9 cellular contexts compared by ENCODE assay signal in genomic region chr5:139138790-139139189, GRCh38. TPM values are rescaled to one million over a fixed set of nuclear protein-coding genes. Genes with fewer than 3 reads are reported as not detected.
DNase-seq lines count a peak whose midpoint lies in the region; ATAC-seq and TF ChIP-seq lines count a peak whose summit lies in the region.
"Had no signal": no experiment of that assay in that cellular context is flagged by ENCODE, and none has a peak within 500 bp of the region (broad histone marks: within the 10 kb centered on the region; RNA-seq: fewer than 3 reads in every experiment).

No MANE protein-coding gene starts in this region.

- H3K4me3 ChIP-seq in thyroid gland (replicated peaks in 1 of 3): no peak overlapping the region

- DNase-seq in DMS153 (lab: John Stamatoyannopoulos, UW): peak; percentile 52
- no peak for DNase-seq in DMS153 treated with DMSO at 0.1 percent for 48 hours (lab: John Stamatoyannopoulos, UW; ENCODE audit: unreplicated experiment)
- peak; percentile 54 for DNase-seq in left ventricle myocardium superior
- DNase-seq in thyroid gland: peak; percentile 73 to 77
- DNase-seq in epidermal melanocyte (ENCODE audit: insufficient read length, low spot score): no peak
- no peak for DNase-seq in effector CD4-positive, alpha-beta T cell
- DNase-seq: naive thymus-derived CD4-positive, alpha-beta T cell had no signal

- H3K9me3 ChIP-seq in thyroid gland: no peaks in the 10 kb centered on the region

- H3K27ac ChIP-seq in thyroid gland: peak overlapping the region in 2 of 3 donors; percentile 5 to 81

- intact Hi-C loops in left ventricle myocardium superior (cut with micrococcal nuclease) (no loop called here), thyroid gland (cut with DNase I) (no loop called here)

- TF ChIP-seq CTCF in thyroid gland (IDR thresholded peaks at IDR 0.05): no peak

- TF ChIP-seq POLR2A in thyroid gland (IDR thresholded peaks at IDR 0.05): no peak

- no peaks in the 10 kb centered on the region for H3K27me3 ChIP-seq in thyroid gland

- ATAC-seq in SK-N-SH treated with all-trans-retinoic acid at 6 μM for 48 hours: peak; percentile 87
- ATAC-seq in left ventricle myocardium superior: peak; percentile 85
- ATAC-seq in HG03432 (IDR thresholded peaks at IDR 0.05; ENCODE audit: unreplicated experiment): no peak
- ATAC-seq: naive thymus-derived CD4-positive, alpha-beta T cell had no signal

- WGBS in thyroid gland, 2 donors: 28 to 41% methylated on average over 4 of the region's 4 CpGs

- H3K36me3 ChIP-seq in thyroid gland: no peaks in the 10 kb centered on the region

- H3K4me1 ChIP-seq in thyroid gland: peaks cover 50 to 80% of the 10 kb centered on the region in 2 donors

TF ChIP-seq in SK-N-SH treated with all-trans-retinoic acid at 6 μM for 48 hours, 23 proteins besides CTCF, POLR2A, EP300 and RAD21:
- TF ChIP-seq ESRRG (CRISPR knock-in tag; IDR thresholded peaks at IDR 0.05): no peak
- TF ChIP-seq POU6F1 (CRISPR knock-in tag; IDR thresholded peaks at IDR 0.05; ENCODE audit: borderline replicate concordance, low read depth): no peak
- TF ChIP-seq ISL1 (CRISPR knock-in tag; IDR thresholded peaks at IDR 0.05): no peak
- TF ChIP-seq ZNF565 (CRISPR knock-in tag; conservative IDR thresholded peaks at IDR 0.05; ENCODE audit: low read depth): no peak
- no peak for TF ChIP-seq ZFP3 (CRISPR knock-in tag; IDR thresholded peaks at IDR 0.05)
- TF ChIP-seq PATZ1 (CRISPR knock-in tag; IDR thresholded peaks at IDR 0.05; ENCODE audit: borderline replicate concordance): no peak
- TF ChIP-seq SNAI2 (CRISPR knock-in tag; IDR thresholded peaks at IDR 0.05): no peak
- TF ChIP-seq OSR1 (CRISPR knock-in tag; IDR thresholded peaks at IDR 0.05): no peak
- no peak for TF ChIP-seq CREB5 (CRISPR knock-in tag; IDR thresholded peaks at IDR 0.05; ENCODE audit: low read depth)
- TF ChIP-seq ARNTL (CRISPR knock-in tag; IDR thresholded peaks at IDR 0.05; ENCODE audit: borderline replicate concordance, low read depth): no peak
- TF ChIP-seq ZC3H10 (CRISPR knock-in tag; IDR thresholded peaks at IDR 0.05): no peak
- TF ChIP-seq, protein P1, sequence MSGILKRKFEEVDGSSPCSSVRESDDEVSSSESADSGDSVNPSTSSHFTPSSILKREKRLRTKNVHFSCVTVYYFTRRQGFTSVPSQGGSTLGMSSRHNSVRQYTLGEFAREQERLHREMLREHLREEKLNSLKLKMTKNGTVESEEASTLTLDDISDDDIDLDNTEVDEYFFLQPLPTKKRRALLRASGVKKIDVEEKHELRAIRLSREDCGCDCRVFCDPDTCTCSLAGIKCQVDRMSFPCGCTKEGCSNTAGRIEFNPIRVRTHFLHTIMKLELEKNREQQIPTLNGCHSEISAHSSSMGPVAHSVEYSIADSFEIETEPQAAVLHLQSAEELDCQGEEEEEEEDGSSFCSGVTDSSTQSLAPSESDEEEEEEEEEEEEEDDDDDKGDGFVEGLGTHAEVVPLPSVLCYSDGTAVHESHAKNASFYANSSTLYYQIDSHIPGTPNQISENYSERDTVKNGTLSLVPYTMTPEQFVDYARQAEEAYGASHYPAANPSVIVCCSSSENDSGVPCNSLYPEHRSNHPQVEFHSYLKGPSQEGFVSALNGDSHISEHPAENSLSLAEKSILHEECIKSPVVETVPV (CRISPR knock-in tag; IDR thresholded peaks at IDR 0.05): no peak
- no peak for TF ChIP-seq ZNF8 (CRISPR knock-in tag; IDR thresholded peaks at IDR 0.05)
- no peak for TF ChIP-seq CSDC2 (CRISPR knock-in tag; IDR thresholded peaks at IDR 0.05)
- no peak for TF ChIP-seq ZNF70 (CRISPR knock-in tag; IDR thresholded peaks at IDR 0.05)
- no peak for TF ChIP-seq ZFP30 (CRISPR knock-in tag; IDR thresholded peaks at IDR 0.05)
- no peak for TF ChIP-seq TSHZ2 (CRISPR knock-in tag; IDR thresholded peaks at IDR 0.05)
- no peak for TF ChIP-seq GLIS3 (CRISPR knock-in tag; IDR thresholded peaks at IDR 0.05)
- TF ChIP-seq TCF4 (CRISPR knock-in tag; IDR thresholded peaks at IDR 0.05; ENCODE audit: borderline replicate concordance): no peak
- no peak for TF ChIP-seq TOX (CRISPR knock-in tag; IDR thresholded peaks at IDR 0.05; ENCODE audit: borderline replicate concordance)

RNA-seq across cellular contexts. Expression of gene SIL1, which starts 59.4 kb away (rescaled TPM):
- total RNA-seq in left ventricle myocardium superior (46.0 TPM), thyroid gland (100 to 1,000 TPM in 2 of 4 donors, 10 to 100 TPM in 2; 57.5 to 103 (median 81.7) TPM)

Comparison
In these comparisons a context has a peak if more than half of its experiments do, and no peak if none do; other contexts are left out.
1. DNase-seq: peak in DMS153 (single experiment), left ventricle myocardium superior (single experiment) and thyroid gland (2 of 2); none in DMS153 treated with DMSO at 0.1 percent for 48 hours (single experiment), epidermal melanocyte (single experiment) and effector CD4-positive, alpha-beta T cell (single experiment).